Comparison of ENCODE assay signal across 2 cellular contexts in genomic region chr2:236120829-236121228, GRCh38.
TF ChIP-seq lines count a peak whose summit lies in the region.

No MANE protein-coding gene starts in this region.

TF ChIP-seq in IMR-90, 13 proteins besides CTCF, POLR2A, EP300 and RAD21:
- no peak for TF ChIP-seq SMC3 (IDR thresholded peaks at IDR 0.05; ENCODE audit: low read depth, low read length)
- TF ChIP-seq CEBPB (IDR thresholded peaks at IDR 0.05; ENCODE audit: low read depth, low read length) = no peak
- no peak for TF ChIP-seq FOS (IDR thresholded peaks at IDR 0.05; ENCODE audit: low read depth, low read length)
- TF ChIP-seq ELK1 (IDR thresholded peaks at IDR 0.05; ENCODE audit: borderline replicate concordance, low read depth, low read length) = no peak
- no peak for TF ChIP-seq RCOR1 (IDR thresholded peaks at IDR 0.05; ENCODE audit: insufficient replicate concordance, low read length)
- TF ChIP-seq NFE2L2 (IDR thresholded peaks at IDR 0.05; ENCODE audit: low read depth, low read length) = no peak
- TF ChIP-seq RFX5 (IDR thresholded peaks at IDR 0.05; ENCODE audit: low read depth, low read length) = no peak
- no peak for TF ChIP-seq CHD1 (IDR thresholded peaks at IDR 0.05; ENCODE audit: low read depth, low read length)
- no peak for TF ChIP-seq MAZ (IDR thresholded peaks at IDR 0.05; ENCODE audit: borderline replicate concordance, low read depth, low read length)
- TF ChIP-seq MAFK (IDR thresholded peaks at IDR 0.05; ENCODE audit: low read depth, low read length) = no peak
- no peak for TF ChIP-seq MXI1 (IDR thresholded peaks at IDR 0.05; ENCODE audit: borderline replicate concordance, low read depth, low read length)
- TF ChIP-seq BHLHE40 (IDR thresholded peaks at IDR 0.05; ENCODE audit: low read depth, low read length) = no peak
- no peak for TF ChIP-seq USF2 (IDR thresholded peaks at IDR 0.05; ENCODE audit: low read depth, low read length)

TF ChIP-seq in HepG2, 621 proteins besides CTCF, POLR2A, EP300 and RAD21:
- TF ChIP-seq KLF9 (CRISPR knock-in tag; IDR thresholded peaks at IDR 0.05; ENCODE audit: low read depth) (no peak), ZNF335 (CRISPR knock-in tag; IDR thresholded peaks at IDR 0.05) (no peak), THAP9 (CRISPR knock-in tag; IDR thresholded peaks at IDR 0.05; ENCODE audit: borderline replicate concordance) (0 out of 2 replicates have a peak, but pooled peaks have one; percentile 29), HNRNPLL (IDR thresholded peaks at IDR 0.05; ENCODE audit: low read depth, low read length, poor library complexity, severe bottlenecking) (no peak), POLR2G (IDR thresholded peaks at IDR 0.05; ENCODE audit: low read depth, low read length) (no peak), SRY (CRISPR knock-in tag; IDR thresholded peaks at IDR 0.05) (no peak)
